ENCODE assay signal across 32 cellular contexts in genomic region chr1:197904126-197904787, GRCh38. TPM values are rescaled to one million over a fixed set of nuclear protein-coding genes. Genes with fewer than 3 reads are reported as not detected.
DNase-seq lines count a peak whose midpoint lies in the region; ATAC-seq and TF ChIP-seq lines count a peak whose summit lies in the region.
"Had no signal": no experiment of that assay in that cellular context is flagged by ENCODE, and none has a peak within 500 bp of the region (broad histone marks: within the 10 kb centered on the region; RNA-seq: fewer than 3 reads in every experiment).

No MANE protein-coding gene starts in this region.

- H3K27ac ChIP-seq in HEK293 (ENCODE audit: extremely low read depth, low read depth, low read length), result no peak overlapping the region
- no peak overlapping the region for H3K27ac ChIP-seq in neural progenitor cell
- H3K27ac ChIP-seq: breast epithelium, gastrocnemius medialis, uterus had no signal

- peaks cover 49% of the 10 kb centered on the region for H3F3A ChIP-seq in neural progenitor cell (ENCODE audit: low read depth)

- H3K9ac ChIP-seq in neural progenitor cell, result no peak overlapping the region

- H4K20me1 ChIP-seq in neural progenitor cell (ENCODE audit: low read depth), result peaks cover 45% of the 10 kb centered on the region

- ATAC-seq in esophagus mucosa, result no peak
- ATAC-seq in Right ventricle myocardium inferior, result no peak
- ATAC-seq: gastrocnemius medialis; sciatic nerve; SK-N-SH treated with all-trans-retinoic acid at 6 μM for 48 hours; stimulated activated naive CD8-positive, alpha-beta T cell treated with anti-CD3 and anti-CD28 coated beads, Interleukin-15, amount 100 ng/mL, for 72 hours had no signal

- H3K4me1 Mint-ChIP-seq in T-helper 2 cell treated with Interferon-gamma antibody and Interleukin-4, amounts not matched to agents 5 μg/mL and 100 μg/mL, for 36 hours (ENCODE audit: low read depth), result peaks cover 26% of the 10 kb centered on the region
- peaks cover 37% of the 10 kb centered on the region for H3K4me1 Mint-ChIP-seq in brain
- H3K4me1 Mint-ChIP-seq in neural progenitor cell, result peaks cover 25% of the 10 kb centered on the region

- no peaks in the 10 kb centered on the region for H3K9me3 Mint-ChIP-seq in T-helper 2 cell treated with Interferon-gamma antibody and Interleukin-4, amounts not matched to agents 5 μg/mL and 100 μg/mL, for 36 hours
- H3K9me3 Mint-ChIP-seq in brain, result peaks cover 0 to 4% (median 0%) of the 10 kb centered on the region in 5 experiments
- no peaks in the 10 kb centered on the region for H3K9me3 Mint-ChIP-seq in neural progenitor cell
- H3K9me3 Mint-ChIP-seq: activated CD4-positive, alpha-beta T cell treated with anti-CD3 and anti-CD28 coated beads, Interleukin-2, amount 10 ng/mL, durations not matched to agents 7 days and 5 days; stimulated activated naive CD8-positive, alpha-beta T cell treated with anti-CD3 and anti-CD28 coated beads, Interleukin-15, amount 100 ng/mL, for 72 hours had no signal

- no peak overlapping the region for H2AFZ ChIP-seq in neural progenitor cell (replicated peaks)

- H3K9me3 ChIP-seq in HEK293 (ENCODE audit: control insufficient read depth, insufficient read depth, low read depth, low read length) (no peaks in the 10 kb centered on the region), neural progenitor cell (ENCODE audit: low read depth) (no peaks in the 10 kb centered on the region)
- H3K9me3 ChIP-seq: breast epithelium, gastrocnemius medialis, uterus had no signal

- H3K4me3 Mint-ChIP-seq in T-helper 2 cell treated with Interferon-gamma antibody and Interleukin-4, amounts not matched to agents 5 μg/mL and 100 μg/mL, for 36 hours, result peak overlapping the region; percentile 42
- H3K4me3 Mint-ChIP-seq in brain (peak overlapping the region; percentile 90 to 98 (median 93)), neural progenitor cell (peak overlapping the region; percentile 34)

- H3K4me2 ChIP-seq in neural progenitor cell, result peak overlapping the region; percentile 22

- no peaks in the 10 kb centered on the region for H3K36me3 Mint-ChIP-seq in T-helper 2 cell treated with Interferon-gamma antibody and Interleukin-4, amounts not matched to agents 5 μg/mL and 100 μg/mL, for 36 hours (ENCODE audit: low read depth)
- H3K36me3 Mint-ChIP-seq in brain, result no peaks in the 10 kb centered on the region
- H3K36me3 Mint-ChIP-seq in neural progenitor cell, result no peaks in the 10 kb centered on the region

- no peak for TF ChIP-seq CTCF in HEK293 (tag by site-specific recombination; IDR thresholded peaks at IDR 0.05)
- no peak for TF ChIP-seq CTCF in brain (conservative IDR thresholded peaks at IDR 0.05)
- no peak for TF ChIP-seq CTCF in neural progenitor cell (IDR thresholded peaks at IDR 0.05)

- H3K4me3 ChIP-seq in HEK293 (ENCODE audit: low read depth, low read length), result no peak overlapping the region
- no peak overlapping the region for H3K4me3 ChIP-seq in neural progenitor cell
- H3K4me3 ChIP-seq: breast epithelium, uterus had no signal

- H3K27me3 ChIP-seq in neural progenitor cell, result peaks cover 64% of the 10 kb centered on the region

- peaks cover 69% of the 10 kb centered on the region for H3K27me3 Mint-ChIP-seq in T-helper 2 cell treated with Interferon-gamma antibody and Interleukin-4, amounts not matched to agents 5 μg/mL and 100 μg/mL, for 36 hours (ENCODE audit: low read depth)
- peaks cover 64% of the 10 kb centered on the region for H3K27me3 Mint-ChIP-seq in brain
- peaks cover 65% of the 10 kb centered on the region for H3K27me3 Mint-ChIP-seq in neural progenitor cell (ENCODE audit: insufficient read depth, low read depth)

- intact Hi-C loops in Right ventricle myocardium inferior (cut with DNase I), result loop anchor here (10.0 kb wide), 2 partner anchors 289 to 561 kb away; no protein-coding TSS in a partner anchor

- H3K79me2 ChIP-seq in neural progenitor cell (ENCODE audit: low read depth), result no peaks in the 10 kb centered on the region

- H3K27ac Mint-ChIP-seq in T-helper 2 cell treated with Interferon-gamma antibody and Interleukin-4, amounts not matched to agents 5 μg/mL and 100 μg/mL, for 36 hours, result no peak overlapping the region
- H3K27ac Mint-ChIP-seq in brain (peak overlapping the region in 2 of 5 experiments; percentile 4 to 80), neural progenitor cell (no peak overlapping the region)
- H3K27ac Mint-ChIP-seq: activated CD4-positive, alpha-beta T cell treated with anti-CD3 and anti-CD28 coated beads, Interleukin-2, amount 10 ng/mL, durations not matched to agents 7 days and 5 days; H9; stimulated activated naive CD8-positive, alpha-beta T cell treated with anti-CD3 and anti-CD28 coated beads, Interleukin-15, amount 100 ng/mL, for 72 hours had no signal

- POLR2A ChIA-PET in HEK293 (lab: Yijun Ruan, JAX), result interaction anchor here (3.1 kb wide), 1 partner anchor 13 kb away, joined by 16 read pairs; the partner anchor contains the start of gene LHX9

- H3K4me1 ChIP-seq in HEK293 (ENCODE audit: control insufficient read depth, insufficient read depth, low read length) (0 out of 2 replicates have a peak, but pooled peaks cover 2% of the 10 kb centered on the region), neural progenitor cell (peaks cover 22% of the 10 kb centered on the region)

- CTCF ChIA-PET in HEK293 (lab: Yijun Ruan, JAX), result interaction anchor here (0.9 to 1.9 kb wide), 4 partner anchors 12 to 254 kb away, joined by 3 to 7 read pairs (median 4); no protein-coding TSS in a partner anchor

- DNase-seq in T-helper 2 cell treated with Interferon-gamma antibody and Interleukin-4, amounts not matched to agents 5 μg/mL and 100 μg/mL, for 36 hours (ENCODE audit: low spot score), result no peak
- no peak for DNase-seq in T-helper 2 cell
- DNase-seq in neural progenitor cell (ENCODE audit: low spot score), result peak; percentile 31
- no peak for DNase-seq in Right ventricle myocardium inferior (ENCODE audit: missing footprints)
- DNase-seq in SHP77 (lab: John Stamatoyannopoulos, UW), result no peak
- DNase-seq: 8988T; activated CD4-positive, alpha-beta T cell treated with anti-CD3 and anti-CD28 coated beads, Interleukin-2, amount 10 ng/mL, durations not matched to agents 7 days and 5 days; activated naive CD4-positive, alpha-beta T cell treated with Interleukin-2 at 50 U/mL for 16 hours; amniotic stem cell; Calu3; DND-41; gastrocnemius medialis; H9; hippocampal formation; KG1; NCI-H1417; NCI-H2029; NCI-H526; stimulated activated CD8-positive, alpha-beta memory T cell treated with anti-CD3 and anti-CD28 coated beads, Interleukin-4, amount 100 ng/mL, for 48 hours; stimulated activated naive CD8-positive, alpha-beta T cell treated with anti-CD3 and anti-CD28 coated beads, Interleukin-15, amount 100 ng/mL, for 72 hours; T1000; uterus had no signal

- no peaks in the 10 kb centered on the region for H3K36me3 ChIP-seq in HEK293 (ENCODE audit: control insufficient read depth in 2 of 2, insufficient read depth in 1 of 2, low read length in 2 of 2)
- H3K36me3 ChIP-seq in neural progenitor cell, result no peaks in the 10 kb centered on the region
- H3K36me3 ChIP-seq: breast epithelium, gastrocnemius medialis, uterus had no signal

TF ChIP-seq in HEK293, 187 proteins besides CTCF, POLR2A, EP300 and RAD21 (continues in another document):
- TF ChIP-seq ZBTB17 (tag by site-specific recombination; IDR thresholded peaks at IDR 0.05) (peak; percentile 74; the same call in 1 of the 2 replicates), ZBTB10 (tag by site-specific recombination; IDR thresholded peaks at IDR 0.05) (no peak), AEBP2 (tag by site-specific recombination; IDR thresholded peaks at IDR 0.05; ENCODE audit: borderline replicate concordance) (no peak), ZNF707 (tag by site-specific recombination; IDR thresholded peaks at IDR 0.05) (no peak)

RNA-seq across cellular contexts. Expression of gene C1orf53, which starts 1.8 kb away (rescaled TPM):
- polyA plus RNA-seq in brain (ENCODE audit: insufficient read depth, low read depth, low replicate concordance), result 2.3 TPM
- total RNA-seq in neural progenitor cell (ENCODE audit: low replicate concordance) (1.4 and 5.4 TPM in 2 replicates), esophagus mucosa (2.6 TPM), Right ventricle myocardium inferior (4.9 TPM)

RNA-seq across cellular contexts. Expression of gene LHX9, which starts 12.9 kb away (rescaled TPM):
- polyA plus RNA-seq in brain (ENCODE audit: insufficient read depth, low read depth, low replicate concordance), result not detected
- total RNA-seq in neural progenitor cell (ENCODE audit: low replicate concordance), result 0.19 and 0.22 TPM in 2 replicates
- not detected for total RNA-seq in esophagus mucosa
- 0.19 TPM for total RNA-seq in Right ventricle myocardium inferior
- total RNA-seq: activated CD4-positive, alpha-beta T cell treated with anti-CD3 and anti-CD28 coated beads, Interleukin-2, amount 10 ng/mL, durations not matched to agents 7 days and 5 days; breast epithelium; endothelial cell of umbilical vein; fibroblast of lung; H9; lung microvascular endothelial cell had no signal
- polyA plus RNA-seq: CD14-positive monocyte, endothelial cell of umbilical vein, fibroblast of lung had no signal

Comparison
In these comparisons a context has a peak if more than half of its experiments do, and no peak if none do; other contexts are left out.
1. H3K4me3 Mint-ChIP-seq: peak in every context shown above with its lines; median percentile 93 in brain; 42 in T-helper 2 cell treated with Interferon-gamma antibody and Interleukin-4, amounts not matched to agents 5 μg/mL and 100 μg/mL, for 36 hours; 34 in neural progenitor cell.